25 cellular contexts compared by ENCODE assay signal in genomic region chr1:29593601-29594382, GRCh38.
"Had no signal": no experiment of that assay in that cellular context is flagged by ENCODE, and none has a peak within 500 bp of the region (broad histone marks: within the 10 kb centered on the region; RNA-seq: fewer than 3 reads in every experiment).

No MANE protein-coding gene starts in this region.

- H3K27ac Mint-ChIP-seq: activated CD4-positive, alpha-beta memory T cell treated with anti-CD3 and anti-CD28 coated beads, Interleukin-2, amount 10 ng/mL, durations not matched to agents 7 days and 5 days; activated naive CD8-positive, alpha-beta T cell treated with anti-CD3 and anti-CD28 coated beads for 36 hours; memory B cell; nephron progenitor cell; T-helper 1 cell treated with Interleukin-12 subunit alpha and Interleukin-12 subunit beta and Interleukin-4 antibody, amounts not matched to agents 30 μg/mL and 1 μg/mL, for 36 hours had no signal

- DNase-seq: activated CD4-positive, alpha-beta memory T cell treated with anti-CD3 and anti-CD28 coated beads, Interleukin-2, amount 10 ng/mL, durations not matched to agents 7 days and 5 days; activated CD4-positive, alpha-beta T cell treated with anti-CD3 and anti-CD28 coated beads for 48 hours; activated CD4-positive, CD25-positive, alpha-beta regulatory T cell; activated naive CD4-positive, alpha-beta T cell treated with Interleukin-2 at 50 U/mL for 16 hours; activated naive CD8-positive, alpha-beta T cell treated with anti-CD3 and anti-CD28 coated beads for 36 hours; activated T-cell treated with anti-CD3 and anti-CD28 coated beads, Interleukin-2, amount 50 U/mL, for 48 hours; cortex of kidney; effector CD4-positive, alpha-beta T cell; gastrocnemius medialis; hippocampal formation; left ventricle myocardium superior; mucosa of descending colon; nephron progenitor cell; occipital lobe; retina; spleen; stimulated activated CD4-positive, alpha-beta T cell treated with anti-CD3 and anti-CD28 coated beads, Interleukin-4, amount 100 ng/mL, for 1 hour; stimulated activated naive CD4-positive, alpha-beta T cell; testis; trophoblast cell had no signal

- H3K9me3 ChIP-seq: gastrocnemius medialis, mucosa of descending colon, SJSA1, spleen, testis had no signal

- H3K36me3 ChIP-seq: gastrocnemius medialis, SJSA1, spleen had no signal

- H3K4me1 Mint-ChIP-seq: activated CD4-positive, alpha-beta memory T cell treated with anti-CD3 and anti-CD28 coated beads, Interleukin-2, amount 10 ng/mL, durations not matched to agents 7 days and 5 days; activated naive CD8-positive, alpha-beta T cell treated with anti-CD3 and anti-CD28 coated beads for 36 hours; central memory CD8-positive, alpha-beta T cell; memory B cell had no signal

- H3K9me3 Mint-ChIP-seq: activated CD4-positive, alpha-beta memory T cell treated with anti-CD3 and anti-CD28 coated beads, Interleukin-2, amount 10 ng/mL, durations not matched to agents 7 days and 5 days; central memory CD8-positive, alpha-beta T cell; nephron progenitor cell; T-helper 1 cell treated with Interleukin-12 subunit alpha and Interleukin-12 subunit beta and Interleukin-4 antibody, amounts not matched to agents 30 μg/mL and 1 μg/mL, for 36 hours had no signal

- H3K27me3 Mint-ChIP-seq: activated CD4-positive, alpha-beta memory T cell treated with anti-CD3 and anti-CD28 coated beads, Interleukin-2, amount 10 ng/mL, durations not matched to agents 7 days and 5 days had no signal

- H3K4me1 ChIP-seq: gastrocnemius medialis, SJSA1, spleen, testis had no signal

- H3K4me3 ChIP-seq: gastrocnemius medialis, mucosa of descending colon, SJSA1, spleen, testis had no signal

- H3K27ac ChIP-seq: gastrocnemius medialis, SJSA1, spleen, testis had no signal

- ATAC-seq: esophagus mucosa, gastrocnemius medialis, left ventricle myocardium superior, mucosa of descending colon had no signal

- H3K36me3 Mint-ChIP-seq: activated naive CD8-positive, alpha-beta T cell treated with anti-CD3 and anti-CD28 coated beads for 36 hours; memory B cell had no signal

- H3K4me3 Mint-ChIP-seq: activated CD4-positive, alpha-beta memory T cell treated with anti-CD3 and anti-CD28 coated beads, Interleukin-2, amount 10 ng/mL, durations not matched to agents 7 days and 5 days; activated naive CD8-positive, alpha-beta T cell treated with anti-CD3 and anti-CD28 coated beads for 36 hours; central memory CD8-positive, alpha-beta T cell; memory B cell; nephron progenitor cell; T-helper 1 cell treated with Interleukin-12 subunit alpha and Interleukin-12 subunit beta and Interleukin-4 antibody, amounts not matched to agents 30 μg/mL and 1 μg/mL, for 36 hours had no signal

- H3K27me3 ChIP-seq: gastrocnemius medialis, testis had no signal
